In the genomic region with DNA sequence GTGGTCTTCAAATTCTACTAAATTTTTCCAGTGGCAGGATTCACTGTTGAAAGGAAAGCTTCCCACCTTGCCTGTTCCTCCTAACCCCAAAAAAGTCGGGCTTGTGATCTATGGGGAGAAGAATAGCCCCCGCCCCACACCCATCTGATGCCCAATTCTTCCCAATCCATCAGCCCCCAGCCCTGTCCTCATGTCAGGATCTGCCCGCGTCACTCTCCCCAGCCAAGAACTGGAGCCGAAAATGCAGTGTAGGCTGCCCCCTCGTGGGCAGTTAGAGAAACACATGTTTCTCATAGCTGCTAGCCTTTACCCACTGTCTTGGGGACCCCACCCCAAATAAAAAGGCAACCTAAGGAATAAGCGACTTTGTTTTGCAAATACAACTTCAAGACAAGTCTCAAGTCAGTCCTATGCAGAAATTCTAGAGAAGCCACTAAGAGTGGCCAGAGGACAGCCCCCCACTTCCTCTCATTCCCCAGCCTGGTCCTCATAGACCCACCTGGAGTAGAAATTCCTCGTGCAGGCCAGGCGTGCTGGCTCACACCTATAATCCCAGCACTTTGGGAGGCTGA, we compare ENCODE assay signal across 8 cellular contexts. TPM values are rescaled to one million over a fixed set of nuclear protein-coding genes. Genes with fewer than 3 reads are reported as not detected.
DNase-seq lines count a peak whose midpoint lies in the region; ATAC-seq and TF ChIP-seq lines count a peak whose summit lies in the region.

No MANE protein-coding gene starts in this region.

- no peak for TF ChIP-seq POLR2A in gastrocnemius medialis (IDR thresholded peaks at IDR 0.05)

- no peak overlapping the region; the same call in 1 of the 2 replicates for H3K4me2 ChIP-seq in DOHH2 (ENCODE audit: low read length)

- H3K79me2 ChIP-seq in DOHH2 (ENCODE audit: control insufficient read depth, low read length): peaks cover 14% of the 10 kb centered on the region

- H3K9me2 ChIP-seq in DOHH2 (replicated peaks; ENCODE audit: control insufficient read depth, low read length): no peaks in the 10 kb centered on the region

- H3K9me3 ChIP-seq in DOHH2 (ENCODE audit: control insufficient read depth, insufficient read depth, low read length) (no peaks in the 10 kb centered on the region), gastrocnemius medialis (no peaks in the 10 kb centered on the region)

- H3K27me3 ChIP-seq in DOHH2 (ENCODE audit: control insufficient read depth, low read length) (no peaks in the 10 kb centered on the region), gastrocnemius medialis (no peaks in the 10 kb centered on the region)

- H4K20me1 ChIP-seq in DOHH2 (ENCODE audit: control insufficient read depth, insufficient read depth, low read depth, low read length): no peaks in the 10 kb centered on the region

- ATAC-seq in left ventricle myocardium superior (peak; percentile 54), gastrocnemius medialis (peak; percentile 66 to 71), GM19328 (IDR thresholded peaks at IDR 0.05; ENCODE audit: unreplicated experiment) (no peak), HG03135 (IDR thresholded peaks at IDR 0.05; ENCODE audit: unreplicated experiment) (no peak)

- TF ChIP-seq CTCF in DOHH2 (IDR thresholded peaks at IDR 0.05; ENCODE audit: low read depth, low read length, poor library complexity, severe bottlenecking): peak; percentile 94
- TF ChIP-seq CTCF in gastrocnemius medialis (IDR thresholded peaks at IDR 0.05 in 4 of 5, conservative IDR thresholded peaks at IDR 0.05 in 1 of 5): peak; percentile 82 to 91 (median 86)

- H3K4me1 ChIP-seq in DOHH2 (ENCODE audit: control insufficient read depth, low read length): peaks cover 40% of the 10 kb centered on the region
- H3K4me1 ChIP-seq in gastrocnemius medialis: no peaks in the 10 kb centered on the region

- no peaks in the 10 kb centered on the region for H3F3A ChIP-seq in DOHH2 (ENCODE audit: control insufficient read depth, insufficient read depth)

- H3K36me3 ChIP-seq in DOHH2 (ENCODE audit: control insufficient read depth, low read length) (no peaks in the 10 kb centered on the region), gastrocnemius medialis (no peaks in the 10 kb centered on the region)

- intact Hi-C loops in left ventricle myocardium superior (cut with micrococcal nuclease): loop anchor here (5.0 kb wide), 1 partner anchor 132 kb away; no protein-coding TSS in a partner anchor
- intact Hi-C loops in gastrocnemius medialis (cut with DNase I; ENCODE audit: low total_unique reads): loop anchor here (1.0 to 2.0 kb wide), 2 partner anchors 134 to 396 kb away; no protein-coding TSS in a partner anchor

- DNase-seq in HuH-7 (ENCODE audit: low spot score): peak; percentile 93
- peak; percentile 72 for DNase-seq in SK-N-DZ (ENCODE audit: low spot score)
- DNase-seq in amygdala (lab: John Stamatoyannopoulos, UW): peak in 36 of 56 donors; percentile 16 to 76 (median 39)
- peak; percentile 70 for DNase-seq in left ventricle myocardium superior
- DNase-seq in gastrocnemius medialis: peak in 1 of 2 donors; percentile 48

- H3K4me3 ChIP-seq in DOHH2 (ENCODE audit: low read length) (no peak overlapping the region), gastrocnemius medialis (peak overlapping the region in 1 of 4 donors; percentile 19)

- H3K27ac ChIP-seq in DOHH2 (ENCODE audit: low read depth, low read length): no peak overlapping the region
- H3K27ac ChIP-seq in gastrocnemius medialis: no peak overlapping the region

- in situ Hi-C loops in gastrocnemius medialis (cut with MboI; ENCODE audit: low sequenced_read_pairs in 4 of 4): loop anchor here in 3 of 4 donors (5.0 to 25.0 kb wide), 2 partner anchors 137 to 382 kb away; no protein-coding TSS in a partner anchor

RNA-seq across cellular contexts. Expression of gene CSK, which starts 13.0 kb away (rescaled TPM):
- polyA plus RNA-seq in SK-N-DZ (2014; cell fraction: cytosol; rRNA removed): 47.3 and 50.9 TPM in 2 replicates
- 87.5 and 113 TPM in 2 replicates for polyA plus RNA-seq in SK-N-DZ (2014; cell fraction: nucleus; rRNA removed)
- total RNA-seq in left ventricle myocardium superior (45.8 TPM), gastrocnemius medialis (10 to 100 TPM in 2 of 4 donors, 1 to 10 TPM in 2; 6.4 to 11.7 (median 10.8) TPM)

RNA-seq across cellular contexts. Expression of gene CYP1A2, which starts 20.2 kb away (rescaled TPM):
- not detected in 2 replicates for polyA plus RNA-seq in SK-N-DZ (2014; cell fraction: cytosol; rRNA removed)
- not detected in 2 replicates for polyA plus RNA-seq in SK-N-DZ (2014; cell fraction: nucleus; rRNA removed)
- total RNA-seq in left ventricle myocardium superior (not detected), gastrocnemius medialis (not detected)

RNA-seq across cellular contexts. Expression of gene CYP1A1, which starts 43.5 kb away (rescaled TPM):
- 0.79 and 1.0 TPM in 2 replicates for polyA plus RNA-seq in SK-N-DZ (2014; cell fraction: cytosol; rRNA removed)
- 0.25 and 2.2 TPM in 2 replicates for polyA plus RNA-seq in SK-N-DZ (2014; cell fraction: nucleus; rRNA removed)
- 0.45 TPM for total RNA-seq in left ventricle myocardium superior
- total RNA-seq in gastrocnemius medialis: 1 to 10 TPM in 2 of 4 donors, under 1 TPM in 2; 0.41 to 3.0 (median 1.6) TPM

RNA-seq across cellular contexts. Expression of gene LMAN1L, which starts 43.8 kb away (rescaled TPM):
- polyA plus RNA-seq in SK-N-DZ (2014; cell fraction: cytosol; rRNA removed): not detected in 2 replicates
- 1.2 TPM in 1 of 2 replicates, not detected in the other for polyA plus RNA-seq in SK-N-DZ (2014; cell fraction: nucleus; rRNA removed)
- total RNA-seq in left ventricle myocardium superior: 23.5 TPM
- total RNA-seq in gastrocnemius medialis: not detected

RNA-seq across cellular contexts. Expression of gene CPLX3, which starts 57.6 kb away (rescaled TPM):
- polyA plus RNA-seq in SK-N-DZ (2014; cell fraction: cytosol; rRNA removed): 6.2 and 8.3 TPM in 2 replicates
- polyA plus RNA-seq in SK-N-DZ (2014; cell fraction: nucleus; rRNA removed): 2.9 and 6.4 TPM in 2 replicates
- total RNA-seq in left ventricle myocardium superior (4.1 TPM), gastrocnemius medialis (not detected)

Comparison
In these comparisons a context has a peak if more than half of its experiments do, and no peak if none do; other contexts are left out.
1. ATAC-seq: peak in left ventricle myocardium superior (single experiment) and gastrocnemius medialis (2 of 2); none in GM19328 (single experiment) and HG03135 (single experiment).